In the genomic region with DNA sequence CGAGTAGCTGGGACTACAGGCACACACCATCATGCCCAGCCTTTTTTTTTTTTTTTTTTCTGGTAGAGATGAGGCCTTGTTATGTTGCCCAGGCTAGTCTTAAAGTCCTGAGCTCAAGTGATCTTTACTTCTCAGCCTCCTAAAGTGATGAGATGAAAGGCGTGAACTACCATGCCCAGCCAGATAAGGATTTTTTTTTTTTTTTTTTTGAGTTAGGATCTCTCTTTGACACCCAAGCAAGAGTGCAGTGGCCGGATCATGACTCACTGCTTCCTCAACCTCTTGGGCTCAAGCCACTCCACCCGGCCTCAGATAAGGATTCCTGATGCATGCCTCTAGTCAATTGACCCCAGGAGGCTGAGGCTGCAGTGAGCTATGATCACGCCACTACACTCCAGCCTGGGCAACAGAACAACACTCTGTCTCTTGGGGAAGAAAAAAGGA, we compare ENCODE assay signal across 10 cellular contexts. TPM values are rescaled to one million over a fixed set of nuclear protein-coding genes. Genes with fewer than 3 reads are reported as not detected.
DNase-seq lines count a peak whose midpoint lies in the region; ATAC-seq and TF ChIP-seq lines count a peak whose summit lies in the region.
"Had no signal": no experiment of that assay in that cellular context is flagged by ENCODE, and none has a peak within 500 bp of the region (broad histone marks: within the 10 kb centered on the region; RNA-seq: fewer than 3 reads in every experiment).

No MANE protein-coding gene starts in this region.

- no peak overlapping the region for H3K27ac ChIP-seq in lung (ENCODE audit: low read depth in 1 of 2, low read length in 1 of 2)

- no peaks in the 10 kb centered on the region for H3K9me3 Mint-ChIP-seq in Calu3 (ENCODE audit: low read depth, unreplicated experiment)
- H3K9me3 Mint-ChIP-seq: natural killer cell treated with Interleukin-12 subunit alpha and Interleukin-12 subunit beta and Interleukin-15 and Interleukin-18, amount 100 ng/mL, for 72 hours had no signal

- H3K27me3 ChIP-seq in lung (ENCODE audit: control insufficient read depth, insufficient read depth): no peaks in the 10 kb centered on the region

- peaks cover 4% of the 10 kb centered on the region for H3K36me3 Mint-ChIP-seq in Calu3 (ENCODE audit: insufficient read depth, unreplicated experiment)
- H3K36me3 Mint-ChIP-seq: natural killer cell treated with Interleukin-12 subunit alpha and Interleukin-12 subunit beta and Interleukin-15 and Interleukin-18, amount 100 ng/mL, for 72 hours had no signal

- peaks cover 11% of the 10 kb centered on the region for H3K4me1 Mint-ChIP-seq in Calu3 (ENCODE audit: low read depth, unreplicated experiment)

- H3K9me3 ChIP-seq in lung (ENCODE audit: control insufficient read depth in 2 of 2, insufficient read depth in 1 of 2, low read length in 1 of 2): no peaks in the 10 kb centered on the region

- DNase-seq in Calu3 (peak; percentile 73), OCI-M2 (lab: John Stamatoyannopoulos, UW; ENCODE audit: unreplicated experiment) (peak; percentile 64), dermis blood vessel endothelial cell (peak; percentile 94), lung (ENCODE audit: low spot score) (peak; percentile 82)
- DNase-seq: NCI-H1694 treated with DMSO at 0.1 percent for 48 hours had no signal

- no peaks in the 10 kb centered on the region for H3K36me3 ChIP-seq in lung (ENCODE audit: control insufficient read depth in 2 of 2, insufficient read depth in 2 of 2, low read length in 2 of 2)

- peaks cover 8% of the 10 kb centered on the region for H3K27me3 Mint-ChIP-seq in Calu3 (ENCODE audit: unreplicated experiment)

- TF ChIP-seq CTCF in Calu3 (IDR thresholded peaks at IDR 0.05; ENCODE audit: unreplicated experiment) (no peak), lung (IDR thresholded peaks at IDR 0.05; ENCODE audit: control extremely low read depth, extremely low read depth) (no peak)

- 49 to 72% methylated on average over 5 of the region's 5 CpGs for WGBS in lung, 2 donors

- no TSS peak for BruUV-seq in Calu3 (replicated peaks; lab: Mats Ljungman, UMichigan)

- H3K4me1 ChIP-seq in lung (ENCODE audit: control insufficient read depth in 2 of 2, insufficient read depth in 2 of 2, low read length in 2 of 2): peaks cover 0 to 4% of the 10 kb centered on the region in 2 donors

- H3K4me3 ChIP-seq in lung: no peak overlapping the region

- ATAC-seq in lung (ENCODE audit: insufficient read depth, low FRiP score): peak; percentile 78
- ATAC-seq in GM21423 (IDR thresholded peaks at IDR 0.05; ENCODE audit: unreplicated experiment): no peak
- no peak for ATAC-seq in GM21526 (IDR thresholded peaks at IDR 0.05; ENCODE audit: low FRiP score, unreplicated experiment)
- ATAC-seq in GM19455 (IDR thresholded peaks at IDR 0.05; ENCODE audit: unreplicated experiment): no peak
- no peak for ATAC-seq in HG03354 (IDR thresholded peaks at IDR 0.05; ENCODE audit: poor library complexity, severe bottlenecking, unreplicated experiment)
- ATAC-seq: natural killer cell treated with Interleukin-12 subunit alpha and Interleukin-12 subunit beta and Interleukin-15 and Interleukin-18, amount 100 ng/mL, for 72 hours had no signal

- no peak overlapping the region for H3K4me3 Mint-ChIP-seq in Calu3 (ENCODE audit: low read depth, unreplicated experiment)
- H3K4me3 Mint-ChIP-seq: natural killer cell treated with Interleukin-12 subunit alpha and Interleukin-12 subunit beta and Interleukin-15 and Interleukin-18, amount 100 ng/mL, for 72 hours had no signal

- H3K27ac Mint-ChIP-seq in Calu3 (ENCODE audit: unreplicated experiment): peak overlapping the region; percentile 35
- H3K27ac Mint-ChIP-seq: natural killer cell treated with Interleukin-12 subunit alpha and Interleukin-12 subunit beta and Interleukin-15 and Interleukin-18, amount 100 ng/mL, for 72 hours had no signal

- intact Hi-C loops in Calu3 (cut with micrococcal nuclease; ENCODE audit: unreplicated experiment): no loop called here

- CTCF ChIA-PET in Calu3 (lab: Charles Lee): interaction anchor here (0.5 to 1.9 kb wide), 13 partner anchors 10 to 395 kb away, joined by 3 to 13 read pairs (median 3); partner anchors contain the start of gene HSD11B2

RNA-seq across cellular contexts. Expression of gene PLEKHG4, which starts 11.2 kb away (rescaled TPM):
- total RNA-seq in Calu3 (2022) (5.5 and 9.2 TPM in 2 replicates), dermis blood vessel endothelial cell (10.0 and 16.5 TPM in 2 replicates), lung (10 to 100 TPM; 14.6 to 26.9 TPM)
- polyA plus RNA-seq in lung: 10 to 100 TPM in 1 of 2 donors, 1 to 10 TPM in 1; 9.0 to 19.5 TPM

RNA-seq across cellular contexts. Expression of gene SLC9A5, which starts 19.4 kb away (rescaled TPM):
- total RNA-seq in Calu3 (2022) (2.4 and 4.4 TPM in 2 replicates), dermis blood vessel endothelial cell (0.56 and 1.2 TPM in 2 replicates), lung (1 to 10 TPM; 4.2 to 5.9 TPM)
- 1 to 10 TPM; 1.2 to 2.4 TPM for polyA plus RNA-seq in lung

RNA-seq across cellular contexts. Expression of gene FHOD1, which starts 20.9 kb away (rescaled TPM):
- total RNA-seq in Calu3 (2022): 37.2 and 37.9 TPM in 2 replicates
- 25.5 and 37.4 TPM in 2 replicates for total RNA-seq in dermis blood vessel endothelial cell
- total RNA-seq in lung: 100 to 1,000 TPM in 1 of 2 donors, 10 to 100 TPM in 1; 51.3 to 129 TPM
- polyA plus RNA-seq in lung: 10 to 100 TPM; 64.1 to 67.0 TPM

RNA-seq across cellular contexts. Expression of gene TMEM208, which starts 41.2 kb away (rescaled TPM):
- total RNA-seq in Calu3 (2022) (53.5 and 69.2 TPM in 2 replicates), dermis blood vessel endothelial cell (21.1 and 31.7 TPM in 2 replicates), lung (10 to 100 TPM; 22.1 to 59.0 TPM)
- polyA plus RNA-seq in lung: 100 to 1,000 TPM; 128 to 196 TPM

RNA-seq across cellular contexts. Expression of gene KCTD19, which starts 58.4 kb away (rescaled TPM):
- total RNA-seq in Calu3 (2022): 3.8 and 5.6 TPM in 2 replicates
- under 0.01 TPM in 1 of 2 replicates, not detected in the other for total RNA-seq in dermis blood vessel endothelial cell
- total RNA-seq in lung: 1 to 10 TPM in 1 of 2 donors, under 1 TPM in 1; 0.40 to 5.1 TPM
- under 1 TPM; 0.07 to 0.24 TPM for polyA plus RNA-seq in lung
